ENCODE assay signal across 24 cellular contexts in genomic region chr3:195104340-195104739, GRCh38.
DNase-seq lines count a peak whose midpoint lies in the region; ATAC-seq and TF ChIP-seq lines count a peak whose summit lies in the region.
"Had no signal": no experiment of that assay in that cellular context is flagged by ENCODE, and none has a peak within 500 bp of the region (broad histone marks: within the 10 kb centered on the region; RNA-seq: fewer than 3 reads in every experiment).

No MANE protein-coding gene starts in this region.

- no peak overlapping the region for H2BK15ac ChIP-seq in mesendoderm (replicated peaks; ENCODE audit: low read depth)

- no peak for TF ChIP-seq CTCF in heart right ventricle (IDR thresholded peaks at IDR 0.05)
- TF ChIP-seq CTCF in Panc1 (IDR thresholded peaks at IDR 0.05), result no peak
- TF ChIP-seq CTCF in vagina (IDR thresholded peaks at IDR 0.05), result no peak
- TF ChIP-seq CTCF in CD8-positive, alpha-beta T cell (IDR thresholded peaks at IDR 0.05), result no peak
- TF ChIP-seq CTCF in progenitor cell of endocrine pancreas (IDR thresholded peaks at IDR 0.05; ENCODE audit: unreplicated experiment), result no peak

- H3K79me2 ChIP-seq in mesendoderm (ENCODE audit: control insufficient read depth, insufficient read depth, low read length), result no peaks in the 10 kb centered on the region

- WGBS in heart right ventricle, 2 donors, result 96 to 98% methylated on average over 8 of the region's 8 CpGs
- WGBS in mesendoderm (ENCODE audit: extremely low coverage, insufficient coverage, low lambda C conversion rate), result no CpG with 5 or more reads among the region's 8 CpGs

- H3K4me1 Mint-ChIP-seq in CD8-positive, alpha-beta T cell (ENCODE audit: low read depth), result peaks cover 7% of the 10 kb centered on the region
- H3K4me1 Mint-ChIP-seq in progenitor cell of endocrine pancreas (ENCODE audit: low read depth), result peaks cover 19% of the 10 kb centered on the region
- peaks cover 7% of the 10 kb centered on the region for H3K4me1 Mint-ChIP-seq in activated T-cell treated with anti-CD3 and anti-CD28 coated beads, Interleukin-2, amount 50 U/mL, for 72 hours (ENCODE audit: low read depth)

- no peak overlapping the region for H3K4ac ChIP-seq in mesendoderm (ENCODE audit: low read depth, low read length)

- POLR2A ChIA-PET in Panc1 (lab: Charles Lee), result no interaction called here
- POLR2A ChIA-PET in CD8-positive, alpha-beta T cell (lab: Charles Lee), result interaction anchor here (0.6 kb wide), 1 partner anchor 10 kb away, joined by 3 read pairs; no protein-coding TSS in a partner anchor

- intact Hi-C loops in cardiac septum (cut with DNase I), result loop anchor here (2.0 to 10.0 kb wide), 3 partner anchors 24 to 340 kb away; no protein-coding TSS in a partner anchor
- intact Hi-C loops in heart right ventricle (cut with DNase I), result loop anchor here in 7 of 10 donors (2.0 to 10.0 kb wide), 7 partner anchors 100 to 422 kb away; no protein-coding TSS in a partner anchor
- intact Hi-C loops in Panc1 (cut with micrococcal nuclease; ENCODE audit: unreplicated experiment), result loop anchor here (5.0 kb wide), 1 partner anchor 72 kb away; no protein-coding TSS in a partner anchor
- intact Hi-C loops in vagina (cut with DNase I), result no loop called here
- intact Hi-C loops in CD8-positive, alpha-beta T cell (cut with DNase I, micrococcal nuclease), result no loop called here

- no peak overlapping the region for H3K4me3 ChIP-seq in heart right ventricle
- no peak overlapping the region for H3K4me3 ChIP-seq in Panc1 (ENCODE audit: low read depth in 2 of 2, low read length in 2 of 2)
- H3K4me3 ChIP-seq in mesendoderm (ENCODE audit: low read length), result no peak overlapping the region
- no peak overlapping the region for H3K4me3 ChIP-seq in vagina
- no peak overlapping the region for H3K4me3 ChIP-seq in CD8-positive, alpha-beta T cell (ENCODE audit: low read depth, low read length)
- H3K4me3 ChIP-seq: dorsolateral prefrontal cortex, left lung, mucosa of descending colon had no signal

- no peak overlapping the region for H3K18ac ChIP-seq in mesendoderm (ENCODE audit: low read length)

- TF ChIP-seq POLR2A in vagina (IDR thresholded peaks at IDR 0.05), result no peak

- no peak overlapping the region for H3K27ac Mint-ChIP-seq in CD8-positive, alpha-beta T cell
- no peak overlapping the region for H3K27ac Mint-ChIP-seq in progenitor cell of endocrine pancreas
- no peak overlapping the region for H3K27ac Mint-ChIP-seq in activated T-cell treated with anti-CD3 and anti-CD28 coated beads, Interleukin-2, amount 50 U/mL, for 72 hours
- H3K27ac Mint-ChIP-seq: activated naive CD4-positive, alpha-beta T cell treated with anti-CD3 and anti-CD28 coated beads, Interleukin-2, amount 50 U/mL, for 24 hours had no signal

- H3K27ac ChIP-seq in heart right ventricle, result peak overlapping the region in 1 of 10 donors; percentile 3
- H3K27ac ChIP-seq in Panc1 (ENCODE audit: low read length), result peak overlapping the region; percentile 100
- H3K27ac ChIP-seq in mesendoderm (ENCODE audit: low read depth, low read length), result no peak overlapping the region
- H3K27ac ChIP-seq in vagina, result peak overlapping the region; percentile 58
- H3K27ac ChIP-seq in CD8-positive, alpha-beta T cell (ENCODE audit: low read depth, low read length), result no peak overlapping the region
- H3K27ac ChIP-seq: dorsolateral prefrontal cortex had no signal

- H2BK120ac ChIP-seq in mesendoderm (ENCODE audit: low read depth, low read length), result no peak overlapping the region

- CTCF ChIA-PET in Panc1 (lab: Charles Lee), result interaction anchor here (0.9 to 1.0 kb wide), 2 partner anchors 102 to 105 kb away, joined by 3 to 5 read pairs; no protein-coding TSS in a partner anchor
- CTCF ChIA-PET in CD8-positive, alpha-beta T cell (lab: Charles Lee), result interaction anchor here (1.7 to 6.4 kb wide), 2 partner anchors 15 to 421 kb away, joined by 3 to 98 read pairs; no protein-coding TSS in a partner anchor

- H2AK5ac ChIP-seq in mesendoderm (ENCODE audit: low read length), result no peak overlapping the region

- H3K9me3 ChIP-seq in heart right ventricle (no peaks in the 10 kb centered on the region), Panc1 (ENCODE audit: control insufficient read depth, insufficient read depth, low read depth, low read length) (no peaks in the 10 kb centered on the region), vagina (no peaks in the 10 kb centered on the region)
- H3K9me3 ChIP-seq in CD8-positive, alpha-beta T cell (ENCODE audit: low read length), result no peaks in the 10 kb centered on the region
- H3K9me3 ChIP-seq: left lung, mucosa of descending colon had no signal

- H3K9ac ChIP-seq in mesendoderm (ENCODE audit: low read length), result peak overlapping the region; percentile 18

- in situ Hi-C loops in Panc1 (cut with HindIII; ENCODE audit: low pct_unique_long_range_greater_than_20kb, low sequenced_read_pairs), result no loop called here

- H3K36me3 ChIP-seq in heart right ventricle (no peaks in the 10 kb centered on the region), Panc1 (ENCODE audit: control insufficient read depth, insufficient read depth, low read length) (no peaks in the 10 kb centered on the region), mesendoderm (ENCODE audit: control insufficient read depth, insufficient read depth, low read length) (no peaks in the 10 kb centered on the region), vagina (no peaks in the 10 kb centered on the region)
- H3K36me3 ChIP-seq in CD8-positive, alpha-beta T cell (ENCODE audit: insufficient read depth, low read length), result no peaks in the 10 kb centered on the region
- H3K36me3 ChIP-seq: left lung had no signal

- no peak overlapping the region for H3K4me2 ChIP-seq in mesendoderm (ENCODE audit: low read length)

- DNase-seq in cardiac septum (ENCODE audit: low spot score) (peak; percentile 67), heart right ventricle (no peak), Panc1 (ENCODE audit: low read depth, low spot score) (no peak), mesendoderm (no peak), vagina (ENCODE audit: extremely low spot score in 2 of 2) (no peak), progenitor cell of endocrine pancreas (ENCODE audit: low spot score, unreplicated experiment) (no peak)
- no peak for DNase-seq in CD8-positive, alpha-beta T cell
- no peak for DNase-seq in activated T-cell treated with anti-CD3 and anti-CD28 coated beads, Interleukin-2, amount 50 U/mL, for 72 hours
- DNase-seq: activated CD4-positive, alpha-beta T cell treated with anti-CD3 and anti-CD28 coated beads for 1 hour; activated T-cell treated with anti-CD3 and anti-CD28 coated beads, Interleukin-2, amount 50 U/mL, for 48 hours; C1 segment of cervical spinal cord; DMS 273 treated with DMSO at 0.1 percent for 48 hours; Kasumi-1; NCI-H1930; NCI-H2227 treated with DMSO at 0.1 percent for 48 hours; NCI-H82; small intestine; stimulated activated CD4-positive, alpha-beta T cell treated with anti-CD3 and anti-CD28 coated beads, Interleukin-2, amount 100 ng/mL, for 48 hours; stimulated activated naive CD8-positive, alpha-beta T cell treated with anti-CD3 and anti-CD28 coated beads, Interleukin-15, Interleukin-2, amounts not matched to agents 100 U/mL and 50 U/mL, for 24 hours had no signal

- no peak overlapping the region for H4K5ac ChIP-seq in mesendoderm (ENCODE audit: low read length)

- H4K8ac ChIP-seq in mesendoderm (ENCODE audit: low read depth, low read length), result no peak overlapping the region

- H2BK5ac ChIP-seq in mesendoderm (ENCODE audit: low read length), result no peak overlapping the region

- H3K27me3 Mint-ChIP-seq in CD8-positive, alpha-beta T cell (ENCODE audit: low read depth), result no peaks in the 10 kb centered on the region
- peaks cover 11% of the 10 kb centered on the region for H3K27me3 Mint-ChIP-seq in progenitor cell of endocrine pancreas
- H3K27me3 Mint-ChIP-seq in activated T-cell treated with anti-CD3 and anti-CD28 coated beads, Interleukin-2, amount 50 U/mL, for 72 hours (ENCODE audit: low read depth), result no peaks in the 10 kb centered on the region
- H3K27me3 Mint-ChIP-seq: activated naive CD4-positive, alpha-beta T cell treated with anti-CD3 and anti-CD28 coated beads, Interleukin-2, amount 50 U/mL, for 24 hours; central memory CD8-positive, alpha-beta T cell had no signal

- no peaks in the 10 kb centered on the region for H3K9me3 Mint-ChIP-seq in CD8-positive, alpha-beta T cell
- H3K9me3 Mint-ChIP-seq in progenitor cell of endocrine pancreas (ENCODE audit: low read depth), result no peaks in the 10 kb centered on the region
- H3K9me3 Mint-ChIP-seq in activated T-cell treated with anti-CD3 and anti-CD28 coated beads, Interleukin-2, amount 50 U/mL, for 72 hours, result no peaks in the 10 kb centered on the region
- H3K9me3 Mint-ChIP-seq: activated naive CD4-positive, alpha-beta T cell treated with anti-CD3 and anti-CD28 coated beads, Interleukin-2, amount 50 U/mL, for 24 hours; central memory CD8-positive, alpha-beta T cell had no signal

- H3K23ac ChIP-seq in mesendoderm (ENCODE audit: low read length), result no peak overlapping the region

- no TSS peak for BruUV-seq in Panc1 (replicated peaks; lab: Mats Ljungman, UMichigan)

- no peaks in the 10 kb centered on the region for H3K27me3 ChIP-seq in heart right ventricle
- no peaks in the 10 kb centered on the region for H3K27me3 ChIP-seq in Panc1 (ENCODE audit: control insufficient read depth, insufficient read depth, low read length)
- H3K27me3 ChIP-seq in mesendoderm (ENCODE audit: insufficient read depth, low read length, poor library complexity), result no peaks in the 10 kb centered on the region
- no peaks in the 10 kb centered on the region for H3K27me3 ChIP-seq in vagina
- H3K27me3 ChIP-seq in CD8-positive, alpha-beta T cell (ENCODE audit: insufficient read depth, low read length), result no peaks in the 10 kb centered on the region
- H3K27me3 ChIP-seq: dorsolateral prefrontal cortex, left lung had no signal

- no peak overlapping the region for H3K4me3 Mint-ChIP-seq in CD8-positive, alpha-beta T cell
- no peak overlapping the region for H3K4me3 Mint-ChIP-seq in progenitor cell of endocrine pancreas (ENCODE audit: low read depth)
- H3K4me3 Mint-ChIP-seq in activated T-cell treated with anti-CD3 and anti-CD28 coated beads, Interleukin-2, amount 50 U/mL, for 72 hours, result no peak overlapping the region
- H3K4me3 Mint-ChIP-seq: activated naive CD4-positive, alpha-beta T cell treated with anti-CD3 and anti-CD28 coated beads, Interleukin-2, amount 50 U/mL, for 24 hours; central memory CD8-positive, alpha-beta T cell had no signal

- no peaks in the 10 kb centered on the region for H3K36me3 Mint-ChIP-seq in CD8-positive, alpha-beta T cell
- H3K36me3 Mint-ChIP-seq in progenitor cell of endocrine pancreas (ENCODE audit: insufficient read depth), result peaks cover 2% of the 10 kb centered on the region
- H3K36me3 Mint-ChIP-seq in activated T-cell treated with anti-CD3 and anti-CD28 coated beads, Interleukin-2, amount 50 U/mL, for 72 hours (ENCODE audit: insufficient read depth in 2 of 2), result no peaks in the 10 kb centered on the region
- H3K36me3 Mint-ChIP-seq: activated naive CD4-positive, alpha-beta T cell treated with anti-CD3 and anti-CD28 coated beads, Interleukin-2, amount 50 U/mL, for 24 hours had no signal

- H3K4me1 ChIP-seq in heart right ventricle (peaks cover 7 to 53% (median 33%) of the 10 kb centered on the region in 9 donors), Panc1 (ENCODE audit: control insufficient read depth, insufficient read depth, low read length) (peaks cover 64% of the 10 kb centered on the region), mesendoderm (ENCODE audit: control insufficient read depth, low read depth, low read length) (peaks cover 1% of the 10 kb centered on the region), vagina (peaks cover 45% of the 10 kb centered on the region)
- no peaks in the 10 kb centered on the region for H3K4me1 ChIP-seq in CD8-positive, alpha-beta T cell (ENCODE audit: insufficient read depth, low read length)

- peaks cover 2% of the 10 kb centered on the region for H3K79me1 ChIP-seq in mesendoderm (ENCODE audit: low read length)

- peak overlapping the region; percentile 63 for H3K56ac ChIP-seq in mesendoderm (ENCODE audit: low read length)

- ATAC-seq in heart right ventricle, result no peak
- no peak for ATAC-seq in Panc1
- ATAC-seq in CD8-positive, alpha-beta T cell, result no peak
- ATAC-seq in activated T-cell treated with anti-CD3 and anti-CD28 coated beads, Interleukin-2, amount 50 U/mL, for 72 hours (replicated peaks in 1 of 2), result no peak
- ATAC-seq: left lung; mucosa of descending colon; stimulated activated naive CD8-positive, alpha-beta T cell treated with anti-CD3 and anti-CD28 coated beads, Interleukin-15, Interleukin-2, amounts not matched to agents 100 U/mL and 50 U/mL, for 24 hours had no signal

Comparison
In these comparisons a context has a peak if more than half of its experiments do, and no peak if none do; other contexts are left out.
1. H3K27ac ChIP-seq: peak in Panc1 (single experiment) and vagina (single experiment); none in mesendoderm (single experiment) and CD8-positive, alpha-beta T cell (single experiment).
2. intact Hi-C loops: an anchor here in cardiac septum (2.0 to 10.0 kb wide), heart right ventricle (2.0 to 10.0 kb wide) and Panc1 (5.0 kb wide); none called in vagina and CD8-positive, alpha-beta T cell.